Comparison of ENCODE assay signal across 2 cellular contexts in the genomic region with DNA sequence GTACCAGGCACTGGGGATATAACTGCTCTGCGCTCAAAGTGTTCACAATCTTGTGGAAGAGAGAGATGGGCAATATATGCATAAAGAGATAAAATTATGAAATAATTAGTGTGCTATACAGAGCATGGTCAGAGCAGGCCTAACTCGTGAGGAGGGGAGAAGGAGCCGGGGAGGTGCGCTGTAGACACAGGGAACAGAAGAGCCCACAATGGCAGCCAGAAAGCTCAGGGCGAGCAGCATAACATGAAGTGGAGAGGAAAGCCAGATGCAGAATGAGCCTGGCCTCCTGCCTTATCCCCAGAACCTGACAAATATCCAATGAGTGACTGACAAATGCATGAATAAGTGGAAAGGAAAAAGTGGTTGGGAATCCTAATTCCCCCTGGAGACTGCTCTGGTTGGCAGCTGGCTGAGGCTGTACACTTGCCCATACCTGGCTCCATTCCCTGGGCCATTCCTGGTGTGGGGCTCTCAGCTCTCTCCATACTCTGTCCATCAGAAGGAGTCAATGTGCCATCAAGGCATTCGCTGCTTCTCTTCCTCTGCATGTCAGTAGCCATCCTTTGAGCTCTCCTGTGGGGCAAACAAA.
TF ChIP-seq lines count a peak whose summit lies in the region.

No MANE protein-coding gene starts in this region.

TF ChIP-seq in HCT116, 20 proteins besides CTCF, POLR2A, EP300 and RAD21:
- no peak for TF ChIP-seq CEBPB (IDR thresholded peaks at IDR 0.05; ENCODE audit: low read depth)
- TF ChIP-seq, protein P1, sequence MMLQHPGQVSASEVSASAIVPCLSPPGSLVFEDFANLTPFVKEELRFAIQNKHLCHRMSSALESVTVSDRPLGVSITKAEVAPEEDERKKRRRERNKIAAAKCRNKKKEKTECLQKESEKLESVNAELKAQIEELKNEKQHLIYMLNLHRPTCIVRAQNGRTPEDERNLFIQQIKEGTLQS (IDR thresholded peaks at IDR 0.05) = no peak

TF ChIP-seq in H1, 55 proteins besides CTCF, POLR2A, EP300 and RAD21:
- peak; percentile 74; the same call in 1 of the 2 replicates for TF ChIP-seq SP1 (IDR thresholded peaks at IDR 0.05; ENCODE audit: low read depth, low read length)
- TF ChIP-seq, protein P2, sequence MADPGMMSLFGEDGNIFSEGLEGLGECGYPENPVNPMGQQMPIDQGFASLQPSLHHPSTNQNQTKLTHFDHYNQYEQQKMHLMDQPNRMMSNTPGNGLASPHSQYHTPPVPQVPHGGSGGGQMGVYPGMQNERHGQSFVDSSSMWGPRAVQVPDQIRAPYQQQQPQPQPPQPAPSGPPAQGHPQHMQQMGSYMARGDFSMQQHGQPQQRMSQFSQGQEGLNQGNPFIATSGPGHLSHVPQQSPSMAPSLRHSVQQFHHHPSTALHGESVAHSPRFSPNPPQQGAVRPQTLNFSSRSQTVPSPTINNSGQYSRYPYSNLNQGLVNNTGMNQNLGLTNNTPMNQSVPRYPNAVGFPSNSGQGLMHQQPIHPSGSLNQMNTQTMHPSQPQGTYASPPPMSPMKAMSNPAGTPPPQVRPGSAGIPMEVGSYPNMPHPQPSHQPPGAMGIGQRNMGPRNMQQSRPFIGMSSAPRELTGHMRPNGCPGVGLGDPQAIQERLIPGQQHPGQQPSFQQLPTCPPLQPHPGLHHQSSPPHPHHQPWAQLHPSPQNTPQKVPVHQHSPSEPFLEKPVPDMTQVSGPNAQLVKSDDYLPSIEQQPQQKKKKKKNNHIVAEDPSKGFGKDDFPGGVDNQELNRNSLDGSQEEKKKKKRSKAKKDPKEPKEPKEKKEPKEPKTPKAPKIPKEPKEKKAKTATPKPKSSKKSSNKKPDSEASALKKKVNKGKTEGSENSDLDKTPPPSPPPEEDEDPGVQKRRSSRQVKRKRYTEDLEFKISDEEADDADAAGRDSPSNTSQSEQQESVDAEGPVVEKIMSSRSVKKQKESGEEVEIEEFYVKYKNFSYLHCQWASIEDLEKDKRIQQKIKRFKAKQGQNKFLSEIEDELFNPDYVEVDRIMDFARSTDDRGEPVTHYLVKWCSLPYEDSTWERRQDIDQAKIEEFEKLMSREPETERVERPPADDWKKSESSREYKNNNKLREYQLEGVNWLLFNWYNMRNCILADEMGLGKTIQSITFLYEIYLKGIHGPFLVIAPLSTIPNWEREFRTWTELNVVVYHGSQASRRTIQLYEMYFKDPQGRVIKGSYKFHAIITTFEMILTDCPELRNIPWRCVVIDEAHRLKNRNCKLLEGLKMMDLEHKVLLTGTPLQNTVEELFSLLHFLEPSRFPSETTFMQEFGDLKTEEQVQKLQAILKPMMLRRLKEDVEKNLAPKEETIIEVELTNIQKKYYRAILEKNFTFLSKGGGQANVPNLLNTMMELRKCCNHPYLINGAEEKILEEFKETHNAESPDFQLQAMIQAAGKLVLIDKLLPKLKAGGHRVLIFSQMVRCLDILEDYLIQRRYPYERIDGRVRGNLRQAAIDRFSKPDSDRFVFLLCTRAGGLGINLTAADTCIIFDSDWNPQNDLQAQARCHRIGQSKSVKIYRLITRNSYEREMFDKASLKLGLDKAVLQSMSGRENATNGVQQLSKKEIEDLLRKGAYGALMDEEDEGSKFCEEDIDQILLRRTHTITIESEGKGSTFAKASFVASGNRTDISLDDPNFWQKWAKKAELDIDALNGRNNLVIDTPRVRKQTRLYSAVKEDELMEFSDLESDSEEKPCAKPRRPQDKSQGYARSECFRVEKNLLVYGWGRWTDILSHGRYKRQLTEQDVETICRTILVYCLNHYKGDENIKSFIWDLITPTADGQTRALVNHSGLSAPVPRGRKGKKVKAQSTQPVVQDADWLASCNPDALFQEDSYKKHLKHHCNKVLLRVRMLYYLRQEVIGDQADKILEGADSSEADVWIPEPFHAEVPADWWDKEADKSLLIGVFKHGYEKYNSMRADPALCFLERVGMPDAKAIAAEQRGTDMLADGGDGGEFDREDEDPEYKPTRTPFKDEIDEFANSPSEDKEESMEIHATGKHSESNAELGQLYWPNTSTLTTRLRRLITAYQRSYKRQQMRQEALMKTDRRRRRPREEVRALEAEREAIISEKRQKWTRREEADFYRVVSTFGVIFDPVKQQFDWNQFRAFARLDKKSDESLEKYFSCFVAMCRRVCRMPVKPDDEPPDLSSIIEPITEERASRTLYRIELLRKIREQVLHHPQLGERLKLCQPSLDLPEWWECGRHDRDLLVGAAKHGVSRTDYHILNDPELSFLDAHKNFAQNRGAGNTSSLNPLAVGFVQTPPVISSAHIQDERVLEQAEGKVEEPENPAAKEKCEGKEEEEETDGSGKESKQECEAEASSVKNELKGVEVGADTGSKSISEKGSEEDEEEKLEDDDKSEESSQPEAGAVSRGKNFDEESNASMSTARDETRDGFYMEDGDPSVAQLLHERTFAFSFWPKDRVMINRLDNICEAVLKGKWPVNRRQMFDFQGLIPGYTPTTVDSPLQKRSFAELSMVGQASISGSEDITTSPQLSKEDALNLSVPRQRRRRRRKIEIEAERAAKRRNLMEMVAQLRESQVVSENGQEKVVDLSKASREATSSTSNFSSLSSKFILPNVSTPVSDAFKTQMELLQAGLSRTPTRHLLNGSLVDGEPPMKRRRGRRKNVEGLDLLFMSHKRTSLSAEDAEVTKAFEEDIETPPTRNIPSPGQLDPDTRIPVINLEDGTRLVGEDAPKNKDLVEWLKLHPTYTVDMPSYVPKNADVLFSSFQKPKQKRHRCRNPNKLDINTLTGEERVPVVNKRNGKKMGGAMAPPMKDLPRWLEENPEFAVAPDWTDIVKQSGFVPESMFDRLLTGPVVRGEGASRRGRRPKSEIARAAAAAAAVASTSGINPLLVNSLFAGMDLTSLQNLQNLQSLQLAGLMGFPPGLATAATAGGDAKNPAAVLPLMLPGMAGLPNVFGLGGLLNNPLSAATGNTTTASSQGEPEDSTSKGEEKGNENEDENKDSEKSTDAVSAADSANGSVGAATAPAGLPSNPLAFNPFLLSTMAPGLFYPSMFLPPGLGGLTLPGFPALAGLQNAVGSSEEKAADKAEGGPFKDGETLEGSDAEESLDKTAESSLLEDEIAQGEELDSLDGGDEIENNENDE (IDR thresholded peaks at IDR 0.05; ENCODE audit: insufficient replicate concordance, low read length) = no peak
TF ChIP-seq in H1: peak in this region for 1.
